1 cellular context compared by ENCODE assay signal in genomic region chr22:22075382-22076163, GRCh38.
TF ChIP-seq lines count a peak whose summit lies in the region.

No MANE protein-coding gene starts in this region.

TF ChIP-seq in IMR-90, 13 proteins besides CTCF, POLR2A, EP300 and RAD21 (continued from another document):
- TF ChIP-seq USF2 (IDR thresholded peaks at IDR 0.05; ENCODE audit: low read depth, low read length) (no peak), BHLHE40 (IDR thresholded peaks at IDR 0.05; ENCODE audit: low read depth, low read length) (no peak), RFX5 (IDR thresholded peaks at IDR 0.05; ENCODE audit: low read depth, low read length) (no peak), SMC3 (IDR thresholded peaks at IDR 0.05; ENCODE audit: low read depth, low read length) (no peak), MAFK (IDR thresholded peaks at IDR 0.05; ENCODE audit: low read depth, low read length) (no peak), NFE2L2 (IDR thresholded peaks at IDR 0.05; ENCODE audit: low read depth, low read length) (no peak), CEBPB (IDR thresholded peaks at IDR 0.05; ENCODE audit: low read depth, low read length) (no peak), RCOR1 (IDR thresholded peaks at IDR 0.05; ENCODE audit: insufficient replicate concordance, low read length) (no peak)
TF ChIP-seq in IMR-90: peak in this region for 0.
